In the genomic region with DNA sequence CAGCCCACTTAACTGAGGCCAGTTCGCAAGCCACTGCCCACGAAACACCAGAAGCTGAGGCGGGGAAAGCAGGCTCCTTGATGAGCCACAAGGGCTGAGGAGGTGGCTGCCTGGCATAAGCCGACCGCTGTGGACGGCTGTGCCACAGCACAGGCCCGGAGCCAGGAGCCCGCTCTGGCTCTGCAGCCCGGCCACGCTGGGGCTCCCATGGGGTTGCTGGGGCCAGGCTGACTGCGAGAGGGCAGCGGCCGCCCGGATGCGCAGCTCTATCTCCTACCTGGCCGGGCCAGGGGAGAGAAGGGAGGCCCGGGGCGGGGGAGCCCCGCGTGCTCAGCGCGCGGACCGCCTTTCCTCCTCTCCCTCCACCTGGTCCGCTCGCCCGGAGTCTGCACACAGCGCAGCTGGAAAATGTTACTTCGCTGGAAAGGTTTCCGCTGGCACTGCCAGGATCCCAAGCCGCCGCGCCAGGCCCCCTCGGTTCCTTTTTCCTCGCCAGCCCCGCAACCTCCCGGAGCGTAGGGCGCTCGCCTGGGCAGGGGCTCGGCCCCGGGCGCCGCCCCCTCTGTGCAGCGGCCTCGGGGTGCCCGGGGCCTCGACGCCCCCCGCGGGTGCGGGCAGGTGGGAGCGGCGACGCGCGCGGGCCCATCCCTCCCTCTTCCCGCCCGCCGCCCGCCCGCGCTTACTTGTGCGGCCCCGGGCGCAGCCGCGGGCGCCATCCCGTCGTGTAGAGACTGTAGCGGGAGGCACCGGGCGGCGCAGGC, we compare ENCODE assay signal across 11 cellular contexts. TPM values are rescaled to one million over a fixed set of nuclear protein-coding genes. Genes with fewer than 3 reads are reported as not detected.
A peak's percentile ranks its signal among the peaks of the same experiment; 100 is the strongest.
DNase-seq lines count a peak whose midpoint lies in the region; ATAC-seq and TF ChIP-seq lines count a peak whose summit lies in the region.
"Had no signal": no experiment of that assay in that cellular context is flagged by ENCODE, and none has a peak within 500 bp of the region (broad histone marks: within the 10 kb centered on the region; RNA-seq: fewer than 3 reads in every experiment).

No MANE protein-coding gene starts in this region.

- H3K4me1 Mint-ChIP-seq in WTC11, result peaks cover 12% of the 10 kb centered on the region

- H3K4me3 ChIP-seq in stomach, result peak overlapping the region; percentile 40 to 51 (median 46)

- no peak overlapping the region for H3K27ac Mint-ChIP-seq in WTC11

- no peaks in the 10 kb centered on the region for H3K36me3 ChIP-seq in stomach

- H3K27me3 ChIP-seq in stomach, result peaks cover 0 to 68% (median 36%) of the 10 kb centered on the region in 3 donors

- POLR2A ChIA-PET in WTC11 (lab: Charles Lee), result no interaction called here

- H3K9me3 Mint-ChIP-seq in WTC11, result peaks cover 2% of the 10 kb centered on the region

- H3K27ac ChIP-seq in stomach, result no peak overlapping the region

- CTCF ChIA-PET in WTC11 (lab: Charles Lee), result interaction anchor here (1.0 to 3.1 kb wide), 6 partner anchors 14 to 193 kb away, joined by 4 to 13 read pairs (median 5); a partner anchor contains a TSS

- ATAC-seq in WTC11 (peak; percentile 58), HG02885 (IDR thresholded peaks at IDR 0.05; ENCODE audit: poor library complexity, unreplicated experiment) (no peak), GM21447 (IDR thresholded peaks at IDR 0.05; ENCODE audit: unreplicated experiment) (no peak)

- WGBS in stomach, 5 donors, result 5 to 45% (median 7%) methylated on average over 3 to 75 of the region's 76 CpGs

- intact Hi-C loops in stomach (cut with DNase I; ENCODE audit: low total_unique reads), result no loop called here

- H3K27me3 Mint-ChIP-seq in WTC11 (ENCODE audit: low read depth), result peaks cover 51% of the 10 kb centered on the region

- peaks cover 7 to 19% (median 14%) of the 10 kb centered on the region in 4 donors for H3K4me1 ChIP-seq in stomach

- TF ChIP-seq CTCF in WTC11 (IDR thresholded peaks at IDR 0.05) (no peak), stomach (IDR thresholded peaks at IDR 0.05) (no peak)

- peaks cover 0 to 3% (median 2%) of the 10 kb centered on the region in 4 donors for H3K9me3 ChIP-seq in stomach

- DNase-seq in NCI-H345 (lab: John Stamatoyannopoulos, UW) (peak; percentile 38), NCI-H345 treated with DMSO at 0.1 percent for 48 hours (lab: John Stamatoyannopoulos, UW; ENCODE audit: unreplicated experiment) (no peak), WTC11 (ENCODE audit: low spot score) (peak; percentile 44), left kidney (ENCODE audit: low read depth, low spot score) (peak; percentile 70), stomach (no peak), SW 1271 (lab: John Stamatoyannopoulos, UW) (no peak)
- DNase-seq: activated naive CD4-positive, alpha-beta T cell treated with Interleukin-2 at 50 U/mL for 16 hours; AML-193; SHP77 had no signal

- TF ChIP-seq POLR2A in stomach (IDR thresholded peaks at IDR 0.05), result no peak

- H3K4me3 Mint-ChIP-seq in WTC11, result peak overlapping the region; percentile 58

- peaks cover under 1% of the 10 kb centered on the region; the same call in 1 of the 2 replicates for H3K36me3 Mint-ChIP-seq in WTC11

- no peak for TF ChIP-seq EP300 in stomach (IDR thresholded peaks at IDR 0.05)

TF ChIP-seq in WTC11, 78 proteins besides CTCF, POLR2A, EP300 and RAD21:
- TF ChIP-seq, protein P1, sequence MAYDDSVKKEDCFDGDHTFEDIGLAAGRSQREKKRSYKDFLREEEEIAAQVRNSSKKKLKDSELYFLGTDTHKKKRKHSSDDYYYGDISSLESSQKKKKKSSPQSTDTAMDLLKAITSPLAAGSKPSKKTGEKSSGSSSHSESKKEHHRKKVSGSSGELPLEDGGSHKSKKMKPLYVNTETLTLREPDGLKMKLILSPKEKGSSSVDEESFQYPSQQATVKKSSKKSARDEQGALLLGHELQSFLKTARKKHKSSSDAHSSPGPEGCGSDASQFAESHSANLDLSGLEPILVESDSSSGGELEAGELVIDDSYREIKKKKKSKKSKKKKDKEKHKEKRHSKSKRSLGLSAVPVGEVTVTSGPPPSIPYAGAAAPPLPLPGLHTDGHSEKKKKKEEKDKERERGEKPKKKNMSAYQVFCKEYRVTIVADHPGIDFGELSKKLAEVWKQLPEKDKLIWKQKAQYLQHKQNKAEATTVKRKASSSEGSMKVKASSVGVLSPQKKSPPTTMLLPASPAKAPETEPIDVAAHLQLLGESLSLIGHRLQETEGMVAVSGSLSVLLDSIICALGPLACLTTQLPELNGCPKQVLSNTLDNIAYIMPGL (CRISPR knock-in tag; IDR thresholded peaks at IDR 0.05), result 0 out of 2 replicates have a peak, but pooled peaks have one; percentile 15
- 0 out of 2 replicates have a peak, but pooled peaks have one; percentile 22 for TF ChIP-seq CREM (CRISPR knock-in tag; IDR thresholded peaks at IDR 0.05)
- TF ChIP-seq, protein P2, sequence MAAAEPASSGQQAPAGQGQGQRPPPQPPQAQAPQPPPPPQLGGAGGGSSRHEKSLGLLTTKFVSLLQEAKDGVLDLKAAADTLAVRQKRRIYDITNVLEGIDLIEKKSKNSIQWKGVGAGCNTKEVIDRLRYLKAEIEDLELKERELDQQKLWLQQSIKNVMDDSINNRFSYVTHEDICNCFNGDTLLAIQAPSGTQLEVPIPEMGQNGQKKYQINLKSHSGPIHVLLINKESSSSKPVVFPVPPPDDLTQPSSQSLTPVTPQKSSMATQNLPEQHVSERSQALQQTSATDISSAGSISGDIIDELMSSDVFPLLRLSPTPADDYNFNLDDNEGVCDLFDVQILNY (CRISPR knock-in tag; IDR thresholded peaks at IDR 0.05), result no peak
- TF ChIP-seq, protein P3, sequence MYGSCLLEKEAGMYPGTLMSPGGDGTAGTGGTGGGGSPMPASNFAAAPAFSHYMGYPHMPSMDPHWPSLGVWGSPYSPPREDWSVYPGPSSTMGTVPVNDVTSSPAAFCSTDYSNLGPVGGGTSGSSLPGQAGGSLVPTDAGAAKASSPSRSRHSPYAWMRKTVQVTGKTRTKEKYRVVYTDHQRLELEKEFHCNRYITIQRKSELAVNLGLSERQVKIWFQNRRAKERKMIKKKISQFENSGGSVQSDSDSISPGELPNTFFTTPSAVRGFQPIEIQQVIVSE (CRISPR knock-in tag; IDR thresholded peaks at IDR 0.05; ENCODE audit: borderline replicate concordance), result no peak

RNA-seq across cellular contexts. Expression of a gene that starts 0.7 kb away (rescaled TPM):
- total RNA-seq in WTC11 (2021) (5.5 to 6.0 TPM (median 5.8 TPM) in 3 replicates), stomach (1 to 10 TPM; 1.4 to 4.0 (median 2.9) TPM)
- polyA plus RNA-seq in stomach, result under 1 TPM in 2 of 3 donors, not detected in 1; 0.37 to 0.90 TPM

RNA-seq across cellular contexts. Expression of a gene that starts 25.3 kb away (rescaled TPM):
- total RNA-seq in WTC11 (2021) (7.9 to 8.5 TPM (median 8.2 TPM) in 3 replicates), stomach (100 to 1,000 TPM in 2 of 5 donors, 10 to 100 TPM in 2, 1 to 10 TPM in 1; 8.6 to 289 (median 44.6) TPM)
- 10 to 100 TPM in 1 of 3 donors, 1 to 10 TPM in 2; 5.7 to 28.8 (median 9.2) TPM for polyA plus RNA-seq in stomach

RNA-seq across cellular contexts. Expression of a gene that starts 48.4 kb away (rescaled TPM):
- total RNA-seq in WTC11 (2021) (7.5 to 9.6 TPM (median 8.6 TPM) in 3 replicates), stomach (10 to 100 TPM; 15.1 to 59.3 (median 31.5) TPM)
- polyA plus RNA-seq in stomach, result 1 to 10 TPM; 6.6 to 8.6 (median 7.7) TPM

Comparison
In these comparisons a context has a peak if more than half of its experiments do, and no peak if none do; other contexts are left out.
1. DNase-seq: peak in NCI-H345 (single experiment), WTC11 (single experiment) and left kidney (single experiment); none in NCI-H345 treated with DMSO at 0.1 percent for 48 hours (single experiment), stomach (single experiment) and SW 1271 (0 of 2).